14 cellular contexts compared by ENCODE assay signal in genomic region chr2:237118025-237118424, GRCh38. TPM values are rescaled to one million over a fixed set of nuclear protein-coding genes. Genes with fewer than 3 reads are reported as not detected.
DNase-seq lines count a peak whose midpoint lies in the region; ATAC-seq and TF ChIP-seq lines count a peak whose summit lies in the region.
"Had no signal": no experiment of that assay in that cellular context is flagged by ENCODE, and none has a peak within 500 bp of the region (broad histone marks: within the 10 kb centered on the region; RNA-seq: fewer than 3 reads in every experiment).

No MANE protein-coding gene starts in this region.

- H3K27me3 Mint-ChIP-seq in T-cell: no peaks in the 10 kb centered on the region

- no peak overlapping the region for H2AFZ ChIP-seq in SK-N-SH (ENCODE audit: low read depth)

- peaks cover 0 to 5% of the 10 kb centered on the region in 2 experiments; a peak in 2 of 4 replicates for H3K4me1 ChIP-seq in SK-N-SH (ENCODE audit: control insufficient read depth in 1 of 2, insufficient read depth in 2 of 2, low read depth in 1 of 2, low read length in 1 of 2)
- H3K4me1 ChIP-seq: ascending aorta had no signal

- H3K36me3 ChIP-seq in SK-N-SH (replicated peaks in 1 of 2; ENCODE audit: control insufficient read depth in 1 of 2, insufficient read depth in 2 of 2, low read length in 1 of 2): no peaks in the 10 kb centered on the region
- H3K36me3 ChIP-seq: ascending aorta had no signal

- no peak overlapping the region for H3K9ac ChIP-seq in SK-N-SH

- no peak overlapping the region for H3K4me2 ChIP-seq in SK-N-SH

- H3K4me3 ChIP-seq in SK-N-SH (ENCODE audit: low read depth in 2 of 2, low read length in 1 of 2) (no peak overlapping the region), foreskin fibroblast (ENCODE audit: low read depth in 1 of 2, low read length in 2 of 2) (no peak overlapping the region), lower leg skin (ENCODE audit: low read depth, poor library complexity, severe bottlenecking) (no peak overlapping the region)
- H3K4me3 ChIP-seq: ascending aorta had no signal

- no peak overlapping the region for H3K27ac Mint-ChIP-seq in T-cell
- H3K27ac Mint-ChIP-seq: T-helper 2 cell treated with Interferon-gamma antibody and Interleukin-4, amounts not matched to agents 5 μg/mL and 100 μg/mL, for 36 hours had no signal

- no peaks in the 10 kb centered on the region for H3K9me3 ChIP-seq in SK-N-SH
- H3K9me3 ChIP-seq: ascending aorta had no signal

- no peaks in the 10 kb centered on the region for H3K9me2 ChIP-seq in SK-N-SH

- POLR2A ChIA-PET in SK-N-SH (lab: Yijun Ruan, JAX): no interaction called here
- POLR2A ChIA-PET in T-cell (lab: Charles Lee): no interaction called here

- TF ChIP-seq EP300 in SK-N-SH (IDR thresholded peaks at IDR 0.05; ENCODE audit: borderline replicate concordance in 1 of 2, low read depth in 1 of 2, low read length in 1 of 2): no peak

- DNase-seq in AG20443 (ENCODE audit: low spot score) (peak; percentile 56), HT1080 (ENCODE audit: low read depth) (peak; percentile 63), SK-N-SH (no peak), foreskin fibroblast (peak; percentile 66 to 84), NCI-H2081 treated with DMSO at 0.1 percent for 48 hours (lab: John Stamatoyannopoulos, UW) (no peak), lower leg skin (ENCODE audit: low spot score in 2 of 2) (no peak), T-cell (no peak)
- no peak for DNase-seq in activated naive CD4-positive, alpha-beta T cell (lab: John Stamatoyannopoulos, UW)
- DNase-seq: activated CD4-positive, alpha-beta T cell treated with anti-CD3 and anti-CD28 coated beads, Interleukin-2, amount 50 U/mL, for 1 hour; AML-193; head of caudate nucleus; NCI-H524 treated with DMSO at 0.1 percent for 48 hours had no signal

- no peaks in the 10 kb centered on the region for H3K36me3 Mint-ChIP-seq in T-cell

- no peaks in the 10 kb centered on the region for H3K79me2 ChIP-seq in SK-N-SH (ENCODE audit: insufficient read depth)

- ATAC-seq in T-cell (replicated peaks in 1 of 4): no peak

- H3F3A ChIP-seq in SK-N-SH (replicated peaks; ENCODE audit: insufficient read depth): no peaks in the 10 kb centered on the region

- no peaks in the 10 kb centered on the region for H3K27me3 ChIP-seq in SK-N-SH (ENCODE audit: insufficient read depth)
- H3K27me3 ChIP-seq: ascending aorta had no signal

- no peak overlapping the region for H3K4me3 Mint-ChIP-seq in T-cell
- H3K4me3 Mint-ChIP-seq: T-helper 2 cell treated with Interferon-gamma antibody and Interleukin-4, amounts not matched to agents 5 μg/mL and 100 μg/mL, for 36 hours had no signal

- 0 out of 4 replicates have a peak overlapping the region, but pooled peaks of 1 of the 2 experiments have one; percentile 8 for H3K27ac ChIP-seq in SK-N-SH (ENCODE audit: low read depth in 2 of 2, low read length in 1 of 2)
- H3K27ac ChIP-seq: ascending aorta had no signal

- WGBS in SK-N-SH (ENCODE audit: low lambda C conversion rate): 33% methylated on average over 1 of the region's 1 CpG
- 44 to 56% methylated on average over 1 of the region's 1 CpG for WGBS in lower leg skin, 2 donors

- H3K4me1 Mint-ChIP-seq in T-cell: no peaks in the 10 kb centered on the region

- H4K20me1 ChIP-seq in SK-N-SH (ENCODE audit: insufficient read depth): no peaks in the 10 kb centered on the region

- H3K9me3 Mint-ChIP-seq in T-cell: no peaks in the 10 kb centered on the region
- H3K9me3 Mint-ChIP-seq: T-helper 2 cell treated with Interferon-gamma antibody and Interleukin-4, amounts not matched to agents 5 μg/mL and 100 μg/mL, for 36 hours had no signal

- intact Hi-C loops in lower leg skin (cut with DNase I; ENCODE audit: low total_unique reads): no loop called here

- TF ChIP-seq CTCF in SK-N-SH (IDR thresholded peaks at IDR 0.05) (no peak), foreskin fibroblast (IDR thresholded peaks at IDR 0.05; ENCODE audit: low read depth, low read length) (no peak), lower leg skin (IDR thresholded peaks at IDR 0.05) (no peak)

- CTCF ChIA-PET in SK-N-SH (lab: Yijun Ruan, JAX): interaction anchor here (0.5 to 1.6 kb wide), 5 partner anchors 11 to 454 kb away, joined by 3 to 5 read pairs (median 3); no protein-coding TSS in a partner anchor
- CTCF ChIA-PET in T-cell (lab: Charles Lee): no interaction called here

- TF ChIP-seq POLR2A in lower leg skin (IDR thresholded peaks at IDR 0.05): no peak

- TF ChIP-seq RAD21 in SK-N-SH (IDR thresholded peaks at IDR 0.05; ENCODE audit: low read length): no peak

TF ChIP-seq in SK-N-SH, 30 proteins besides CTCF, POLR2A, EP300 and RAD21:
- TF ChIP-seq, protein P1, sequence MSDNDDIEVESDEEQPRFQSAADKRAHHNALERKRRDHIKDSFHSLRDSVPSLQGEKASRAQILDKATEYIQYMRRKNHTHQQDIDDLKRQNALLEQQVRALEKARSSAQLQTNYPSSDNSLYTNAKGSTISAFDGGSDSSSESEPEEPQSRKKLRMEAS (IDR thresholded peaks at IDR 0.05; ENCODE audit: low read depth): peak; percentile 15; the same call in 1 of the 2 replicates
- peak; percentile 46; the same call in 1 of the 2 replicates for TF ChIP-seq TCF12 (IDR thresholded peaks at IDR 0.05)
- no peak for TF ChIP-seq RFX5 (IDR thresholded peaks at IDR 0.05; ENCODE audit: low read length)
- peak; percentile 38; the same call in 1 of the 2 replicates for TF ChIP-seq FOSL2 (IDR thresholded peaks at IDR 0.05; ENCODE audit: borderline replicate concordance, low read depth)
- no peak for TF ChIP-seq NRF1 (IDR thresholded peaks at IDR 0.05; ENCODE audit: low read depth, low read length)
- no peak for TF ChIP-seq GATA2 (CRISPR knock-in tag; IDR thresholded peaks at IDR 0.05)
- TF ChIP-seq MXI1 (IDR thresholded peaks at IDR 0.05; ENCODE audit: low read depth, low read length): no peak
- TF ChIP-seq POLR2AphosphoS5 (IDR thresholded peaks at IDR 0.05; ENCODE audit: low read depth, low read length): no peak

RNA-seq across cellular contexts. Expression of gene COPS8, which starts 32.3 kb away (rescaled TPM):
- 142 and 183 TPM in 2 replicates for total RNA-seq in HT1080 (2014; rRNA removed; shearing (Covaris generic))
- 120 and 133 TPM in 2 replicates for polyA plus RNA-seq in HT1080 (2015; cell fraction: cytosol; rRNA removed)
- polyA plus RNA-seq in HT1080 (2015; cell fraction: nucleus; rRNA removed): 69.7 and 89.0 TPM in 2 replicates
- 107 and 123 TPM in 2 replicates for polyA plus RNA-seq in SK-N-SH (2012; rRNA removed)
- polyA plus RNA-seq in SK-N-SH (2012; cell fraction: cytosol; rRNA removed): 147 and 188 TPM in 2 replicates
- 29.4 and 69.0 TPM in 2 replicates for polyA plus RNA-seq in SK-N-SH (2012; cell fraction: nucleus; rRNA removed)
- total RNA-seq in lower leg skin: 10 to 100 TPM; 38.8 to 74.0 (median 69.3) TPM
- 10 to 100 TPM; 27.6 to 49.4 (median 30.2) TPM for total RNA-seq in T-cell

Comparison
In these comparisons a context has a peak if more than half of its experiments do, and no peak if none do; other contexts are left out.
1. DNase-seq: peak in AG20443 (single experiment), HT1080 (single experiment) and foreskin fibroblast (2 of 2); none in SK-N-SH (single experiment), NCI-H2081 treated with DMSO at 0.1 percent for 48 hours (single experiment), lower leg skin (0 of 2), activated naive CD4-positive, alpha-beta T cell (0 of 4) and T-cell (0 of 34).